ENCODE assay signal across 12 cellular contexts in genomic region chr16:69309316-69309715, GRCh38. TPM values are rescaled to one million over a fixed set of nuclear protein-coding genes. Genes with fewer than 3 reads are reported as not detected.
DNase-seq lines count a peak whose midpoint lies in the region; TF ChIP-seq lines count a peak whose summit lies in the region.
"Had no signal": no experiment of that assay in that cellular context is flagged by ENCODE, and none has a peak within 500 bp of the region (broad histone marks: within the 10 kb centered on the region; RNA-seq: fewer than 3 reads in every experiment).

No MANE protein-coding gene starts in this region.

- H3K4me3 Mint-ChIP-seq in progenitor cell of endocrine pancreas (ENCODE audit: low read depth), result no peak overlapping the region

- no peaks in the 10 kb centered on the region for H3K9me3 Mint-ChIP-seq in progenitor cell of endocrine pancreas (ENCODE audit: low read depth)

- no peaks in the 10 kb centered on the region for H3K36me3 Mint-ChIP-seq in progenitor cell of endocrine pancreas (ENCODE audit: insufficient read depth)

- H3K4me1 Mint-ChIP-seq in progenitor cell of endocrine pancreas (ENCODE audit: low read depth), result peaks cover 5% of the 10 kb centered on the region

- DNase-seq in SK-MEL-5 (ENCODE audit: low read depth, low spot score), result peak; percentile 49
- DNase-seq in fibroblast of gingiva (ENCODE audit: low read depth), result peak; percentile 54
- no peak for DNase-seq in progenitor cell of endocrine pancreas (ENCODE audit: low spot score, unreplicated experiment)
- DNase-seq in central memory CD4-positive, alpha-beta T cell, result no peak
- no peak for DNase-seq in stimulated activated CD4-positive, alpha-beta T cell treated with anti-CD3 and anti-CD28 coated beads, Interleukin-12 subunit alpha, Interleukin-12 subunit beta, amount 100 ng/mL, for 4 hours
- DNase-seq in UCSD-AML1 (lab: John Stamatoyannopoulos, UW; ENCODE audit: unreplicated experiment), result no peak
- DNase-seq: COR-L47; effector CD8-positive, alpha-beta T cell; NCI-H2171; PC-3; stimulated activated CD4-positive, alpha-beta T cell treated with anti-CD3 and anti-CD28 coated beads, Interleukin-4, amount 100 ng/mL, for 4 hours; stomach had no signal

- in situ Hi-C loops in SK-MEL-5 (cut with HindIII; ENCODE audit: low pct_unique_long_range_greater_than_20kb, low sequenced_read_pairs), result no loop called here

- peak overlapping the region; percentile 2 for H3K27ac Mint-ChIP-seq in progenitor cell of endocrine pancreas

- no peak for TF ChIP-seq CTCF in progenitor cell of endocrine pancreas (IDR thresholded peaks at IDR 0.05; ENCODE audit: unreplicated experiment)

- H3K27me3 Mint-ChIP-seq in progenitor cell of endocrine pancreas, result no peaks in the 10 kb centered on the region

RNA-seq across cellular contexts. Expression of gene VPS4A, which starts 1.8 kb away (rescaled TPM):
- total RNA-seq in SK-MEL-5 (2014; rRNA removed; shearing (Covaris generic)), result 19.5 and 22.4 TPM in 2 replicates
- polyA plus RNA-seq in SK-MEL-5 (2015; cell fraction: cytosol; rRNA removed), result 25.4 and 35.5 TPM in 2 replicates
- 62.6 and 70.3 TPM in 2 replicates for polyA plus RNA-seq in SK-MEL-5 (2015; cell fraction: nucleus; rRNA removed)
- 21.2 and 25.2 TPM in 2 replicates for total RNA-seq in progenitor cell of endocrine pancreas

RNA-seq across cellular contexts. Expression of gene PDF, which starts 21.1 kb away (rescaled TPM):
- total RNA-seq in SK-MEL-5 (2014; rRNA removed; shearing (Covaris generic)), result 31.9 and 39.2 TPM in 2 replicates
- polyA plus RNA-seq in SK-MEL-5 (2015; cell fraction: cytosol; rRNA removed), result 23.7 and 35.6 TPM in 2 replicates
- polyA plus RNA-seq in SK-MEL-5 (2015; cell fraction: nucleus; rRNA removed), result 8.7 and 15.2 TPM in 2 replicates
- 13.0 and 14.4 TPM in 2 replicates for total RNA-seq in progenitor cell of endocrine pancreas

RNA-seq across cellular contexts. Expression of gene COG8, which starts 30.0 kb away (rescaled TPM):
- total RNA-seq in SK-MEL-5 (2014; rRNA removed; shearing (Covaris generic)), result 38.5 and 45.0 TPM in 2 replicates
- 36.4 and 42.0 TPM in 2 replicates for polyA plus RNA-seq in SK-MEL-5 (2015; cell fraction: cytosol; rRNA removed)
- polyA plus RNA-seq in SK-MEL-5 (2015; cell fraction: nucleus; rRNA removed), result 32.0 and 33.2 TPM in 2 replicates
- 55.2 and 58.6 TPM in 2 replicates for total RNA-seq in progenitor cell of endocrine pancreas

RNA-seq across cellular contexts. Expression of gene NIP7, which starts 30.3 kb away (rescaled TPM):
- total RNA-seq in SK-MEL-5 (2014; rRNA removed; shearing (Covaris generic)), result 22.8 and 34.1 TPM in 2 replicates
- 27.3 and 31.2 TPM in 2 replicates for polyA plus RNA-seq in SK-MEL-5 (2015; cell fraction: cytosol; rRNA removed)
- polyA plus RNA-seq in SK-MEL-5 (2015; cell fraction: nucleus; rRNA removed), result 19.5 and 25.1 TPM in 2 replicates
- 22.9 and 23.8 TPM in 2 replicates for total RNA-seq in progenitor cell of endocrine pancreas

RNA-seq across cellular contexts. Expression of gene TMED6, which starts 42.3 kb away (rescaled TPM):
- total RNA-seq in SK-MEL-5 (2014; rRNA removed; shearing (Covaris generic)), result not detected in 2 replicates
- polyA plus RNA-seq in SK-MEL-5 (2015; cell fraction: cytosol; rRNA removed), result not detected in 2 replicates
- polyA plus RNA-seq in SK-MEL-5 (2015; cell fraction: nucleus; rRNA removed), result not detected in 2 replicates
- total RNA-seq in progenitor cell of endocrine pancreas, result 2.6 and 3.6 TPM in 2 replicates
- total RNA-seq: PC-3 had no signal

Comparison
In these comparisons a context has a peak if more than half of its experiments do, and no peak if none do; other contexts are left out.
1. DNase-seq: peak in SK-MEL-5 (single experiment) and fibroblast of gingiva (single experiment); none in progenitor cell of endocrine pancreas (single experiment), central memory CD4-positive, alpha-beta T cell (single experiment), stimulated activated CD4-positive, alpha-beta T cell treated with anti-CD3 and anti-CD28 coated beads, Interleukin-12 subunit alpha, Interleukin-12 subunit beta, amount 100 ng/mL, for 4 hours (single experiment) and UCSD-AML1 (single experiment).